In genomic region chr6:148365037-148365436, GRCh38 we compare ENCODE assay signal across 17 cellular contexts. TPM values are rescaled to one million over a fixed set of nuclear protein-coding genes. Genes with fewer than 3 reads are reported as not detected.
DNase-seq lines count a peak whose midpoint lies in the region; ATAC-seq and TF ChIP-seq lines count a peak whose summit lies in the region.
"Had no signal": no experiment of that assay in that cellular context is flagged by ENCODE, and none has a peak within 500 bp of the region (broad histone marks: within the 10 kb centered on the region; RNA-seq: fewer than 3 reads in every experiment).

No MANE protein-coding gene starts in this region.

- H3K9me3 ChIP-seq in left lung (no peaks in the 10 kb centered on the region), tibial nerve (no peaks in the 10 kb centered on the region)
- no peaks in the 10 kb centered on the region for H3K9me3 ChIP-seq in effector memory CD4-positive, alpha-beta T cell (ENCODE audit: control insufficient read depth, low read length)

- DNase-seq in NOMO-1 treated with DMSO at 0.1 percent for 48 hours (lab: John Stamatoyannopoulos, UW; ENCODE audit: unreplicated experiment) (peak; percentile 38), NOMO-1 treated with dmso at 0.1 percent for 144 hours (lab: John Stamatoyannopoulos, UW; ENCODE audit: unreplicated experiment) (no peak), MV-4-11 (lab: John Stamatoyannopoulos, UW) (peak; percentile 15), left lung (no peak), tibial nerve (ENCODE audit: low spot score in 2 of 2) (no peak)
- no peak for DNase-seq in effector memory CD4-positive, alpha-beta T cell
- DNase-seq: activated CD8-positive, alpha-beta memory T cell treated with anti-CD3 and anti-CD28 coated beads, Interleukin-2, amount 50 U/mL, for 48 hours; Calu3; foreskin keratinocyte; naive thymus-derived CD8-positive, alpha-beta T cell; NCI-H774; PC-9; stimulated activated naive B cell treated with anti-CD40 and anti-IgM and Interleukin-4, amounts not matched to agents 10 μg/mL and 1 μg/mL and 100 μg/mL, for 72 hours; trophoblast cell had no signal

- no peak for TF ChIP-seq EP300 in tibial nerve (IDR thresholded peaks at IDR 0.05)

- H3K36me3 ChIP-seq in left lung = no peaks in the 10 kb centered on the region
- H3K36me3 ChIP-seq in tibial nerve = no peaks in the 10 kb centered on the region
- no peaks in the 10 kb centered on the region for H3K36me3 ChIP-seq in effector memory CD4-positive, alpha-beta T cell (ENCODE audit: control insufficient read depth, insufficient read depth, low read length)

- H3K4me3 ChIP-seq in left lung (no peak overlapping the region), tibial nerve (no peak overlapping the region)
- H3K4me3 ChIP-seq in effector memory CD4-positive, alpha-beta T cell (ENCODE audit: insufficient read depth, low read depth, low read length, poor library complexity, severe bottlenecking) = no peak overlapping the region
- H3K4me3 ChIP-seq: PC-9 had no signal

- ATAC-seq in left lung (no peak), HG02938 (IDR thresholded peaks at IDR 0.05; ENCODE audit: unreplicated experiment) (no peak), GM21786 (IDR thresholded peaks at IDR 0.05; ENCODE audit: unreplicated experiment) (no peak)
- ATAC-seq: foreskin keratinocyte; HCT116; naive thymus-derived CD8-positive, alpha-beta T cell; stimulated activated naive B cell treated with anti-CD40 and anti-IgM and Interleukin-4, amounts not matched to agents 10 μg/mL and 1 μg/mL and 100 μg/mL, for 72 hours had no signal

- 81 to 83% methylated on average over 3 of the region's 3 CpGs for WGBS in tibial nerve, 2 donors

- H3K27ac ChIP-seq in left lung (peak overlapping the region; percentile 53 to 76), tibial nerve (peak overlapping the region in 3 of 4 donors; percentile 1 to 83 (median 30))
- H3K27ac ChIP-seq in effector memory CD4-positive, alpha-beta T cell (ENCODE audit: insufficient read depth, low read length, poor library complexity, severe bottlenecking) = no peak overlapping the region
- H3K27ac ChIP-seq: foreskin keratinocyte, PC-9 had no signal

- intact Hi-C loops in left lung (cut with DNase I) = no loop called here

- peaks cover 0 to 56% of the 10 kb centered on the region in 2 donors for H3K4me1 ChIP-seq in left lung
- peaks cover 0 to 47% (median 7%) of the 10 kb centered on the region in 4 donors for H3K4me1 ChIP-seq in tibial nerve
- H3K4me1 ChIP-seq in effector memory CD4-positive, alpha-beta T cell (ENCODE audit: control insufficient read depth, insufficient read depth, low read length, poor library complexity, severe bottlenecking) = no peaks in the 10 kb centered on the region

- TF ChIP-seq POLR2A in tibial nerve (IDR thresholded peaks at IDR 0.05) = no peak

- H3K27me3 ChIP-seq in left lung = no peaks in the 10 kb centered on the region
- H3K27me3 ChIP-seq in tibial nerve = no peaks in the 10 kb centered on the region
- no peaks in the 10 kb centered on the region for H3K27me3 ChIP-seq in effector memory CD4-positive, alpha-beta T cell (replicated peaks; ENCODE audit: control insufficient read depth, insufficient read depth, low read length, poor library complexity, severe bottlenecking)
- H3K27me3 ChIP-seq: foreskin keratinocyte had no signal

- TF ChIP-seq CTCF in left lung (IDR thresholded peaks at IDR 0.05) (no peak), tibial nerve (IDR thresholded peaks at IDR 0.05) (no peak)

RNA-seq across cellular contexts. Expression of gene SASH1, which starts 22.4 kb away (rescaled TPM):
- total RNA-seq in left lung = 10 to 100 TPM; 51.3 to 53.5 TPM
- 100 to 1,000 TPM; 132 to 238 (median 160) TPM for total RNA-seq in tibial nerve
- total RNA-seq: naive thymus-derived CD8-positive, alpha-beta T cell had no signal

Comparison
In these comparisons a context has a peak if more than half of its experiments do, and no peak if none do; other contexts are left out.
1. DNase-seq: peak in NOMO-1 treated with DMSO at 0.1 percent for 48 hours (single experiment) and MV-4-11 (single experiment); none in NOMO-1 treated with dmso at 0.1 percent for 144 hours (single experiment), left lung (0 of 2), tibial nerve (0 of 2) and effector memory CD4-positive, alpha-beta T cell (0 of 3).